In genomic region chr12:20457582-20457981, GRCh38 we compare ENCODE assay signal across 26 cellular contexts.
"Had no signal": no experiment of that assay in that cellular context is flagged by ENCODE, and none has a peak within 500 bp of the region (broad histone marks: within the 10 kb centered on the region; RNA-seq: fewer than 3 reads in every experiment).

No MANE protein-coding gene starts in this region.

- H3K4me1 ChIP-seq: left lung, prostate gland, vagina had no signal

- H3K27ac ChIP-seq: left lung, ovary, prostate gland, sigmoid colon, tibial nerve, vagina had no signal

- H3K9me3 ChIP-seq: left lung, ovary, prostate gland, sigmoid colon, tibial nerve, vagina had no signal

- H3K36me3 ChIP-seq: left lung, ovary, prostate gland, sigmoid colon, tibial nerve, vagina had no signal

- FAIRE-seq: keratinocyte had no signal

- H3K4me3 ChIP-seq: left lung, lung, ovary, prostate gland, sigmoid colon, smooth muscle cell, tibial nerve, vagina had no signal

- ATAC-seq: left cardiac atrium; left lung; naive thymus-derived CD4-positive, alpha-beta T cell; natural killer cell treated with Interleukin-12 subunit alpha and Interleukin-12 subunit beta and Interleukin-15 and Interleukin-18, amount 100 ng/mL, for 72 hours; right cardiac atrium; stimulated activated memory B cell treated with anti-CD40 and anti-IgM and Interleukin-4, amounts not matched to agents 10 μg/mL and 1 μg/mL and 100 μg/mL, for 72 hours; stimulated activated naive CD8-positive, alpha-beta T cell treated with anti-CD3 and anti-CD28 coated beads, Interleukin-15, amount 100 ng/mL, for 72 hours had no signal

- DNase-seq: head of caudate nucleus; kidney glomerular epithelial cell; left cardiac atrium; left lung; mesendoderm; naive thymus-derived CD4-positive, alpha-beta T cell; ovary; posterior cingulate gyrus; retina; right cardiac atrium; sigmoid colon; stimulated activated CD4-positive, alpha-beta T cell treated with anti-CD3 and anti-CD28 coated beads, Interleukin-1b, Interleukin-23, amount 100 ng/mL, for 48 hours; stimulated activated CD4-positive, alpha-beta T cell treated with anti-CD3 and anti-CD28 coated beads, Interleukin-2, amount 100 ng/mL, for 48 hours; stimulated activated CD4-positive, alpha-beta T cell treated with anti-CD3 and anti-CD28 coated beads, Interleukin-4, amount 100 ng/mL, for 4 hours; stimulated activated CD8-positive, alpha-beta memory T cell treated with anti-CD3 and anti-CD28 coated beads, Interleukin-4, amount 100 ng/mL, for 48 hours; stimulated activated naive CD4-positive, alpha-beta T cell treated with Interleukin-2 at 50 U/mL for 16 hours; stimulated activated naive CD8-positive, alpha-beta T cell treated with anti-CD3 and anti-CD28 coated beads, Interleukin-15, amount 100 ng/mL, for 72 hours; substantia nigra had no signal

- H3K27me3 ChIP-seq: left lung, ovary, sigmoid colon, tibial nerve, vagina had no signal
